In the genomic region with DNA sequence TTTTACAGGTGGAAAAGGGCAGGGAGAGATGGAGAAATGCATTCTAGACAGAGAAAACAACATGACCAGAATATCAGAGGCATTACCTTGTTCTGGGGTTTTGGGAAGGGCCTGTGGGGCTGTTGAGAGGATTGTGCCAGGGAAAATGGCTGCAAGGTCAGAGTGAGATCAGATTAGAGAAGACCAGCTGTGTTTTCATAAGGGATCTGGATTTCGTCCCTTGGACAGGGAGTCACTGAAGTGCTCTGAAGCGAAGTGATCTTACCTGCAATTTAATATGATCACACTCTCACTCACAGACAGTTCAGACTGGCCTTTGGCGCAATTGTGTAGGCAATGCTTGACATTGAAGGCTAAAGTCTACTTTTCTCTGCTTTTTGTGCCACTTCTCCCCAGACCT, we compare ENCODE assay signal across 31 cellular contexts. TPM values are rescaled to one million over a fixed set of nuclear protein-coding genes. Genes with fewer than 3 reads are reported as not detected.
"Had no signal": no experiment of that assay in that cellular context is flagged by ENCODE, and none has a peak within 500 bp of the region (broad histone marks: within the 10 kb centered on the region; RNA-seq: fewer than 3 reads in every experiment).

No MANE protein-coding gene starts in this region.

- H3K4me1 ChIP-seq: breast epithelium, foreskin keratinocyte, heart right ventricle, psoas muscle, upper lobe of right lung had no signal

- H3K27ac Mint-ChIP-seq: activated CD8-positive, alpha-beta T cell treated with anti-CD3 and anti-CD28 coated beads for 36 hours; activated naive CD4-positive, alpha-beta T cell treated with anti-CD3 and anti-CD28 coated beads, Interleukin-2, amount 50 U/mL, for 24 hours; activated naive CD8-positive, alpha-beta T cell treated with anti-CD3 and anti-CD28 coated beads, Interleukin-2, amount 50 U/mL, for 24 hours; activated T-helper 2 cell treated with anti-CD3 and anti-CD28 coated beads, Interferon-gamma antibody, Interleukin-2, Interleukin-4, amounts not matched to agents 10 μg/mL and 5 μg/mL and 100 μg/mL, durations not matched to agents 14 hours and 24 hours and 36 hours; dendritic cell treated with granulocyte-macrophage colony-stimulating factor and Interleukin-4, amounts not matched to agents 40 ng/mL and 50 ng/mL, for 4 days; endodermal cell; stimulated activated memory B cell treated with anti-CD40 and anti-IgM and Interleukin-4, amounts not matched to agents 10 μg/mL and 1 μg/mL and 100 μg/mL, for 72 hours; stimulated activated naive CD8-positive, alpha-beta T cell treated with anti-CD3 and anti-CD28 coated beads, Interleukin-15, amount 100 ng/mL, for 72 hours; T-helper 17 cell; WTC11 had no signal

- H3K4me2 ChIP-seq: smooth muscle cell had no signal

- H3K4me3 ChIP-seq: breast epithelium, heart right ventricle, pancreas, psoas muscle, smooth muscle cell, upper lobe of right lung had no signal

- H3K9me3 ChIP-seq: breast epithelium, heart right ventricle, pancreas, psoas muscle, upper lobe of right lung had no signal

- H3K36me3 ChIP-seq: breast epithelium, heart right ventricle, pancreas, upper lobe of right lung had no signal

- ATAC-seq: activated CD8-positive, alpha-beta T cell treated with anti-CD3 and anti-CD28 coated beads for 36 hours; activated naive CD8-positive, alpha-beta T cell treated with anti-CD3 and anti-CD28 coated beads, Interleukin-2, amount 50 U/mL, for 24 hours; esophagus mucosa; foreskin keratinocyte; heart right ventricle; left ventricle myocardium superior; psoas muscle; stimulated activated memory B cell treated with anti-CD40 and anti-IgM and Interleukin-4, amounts not matched to agents 10 μg/mL and 1 μg/mL and 100 μg/mL, for 72 hours; stimulated activated naive CD8-positive, alpha-beta T cell treated with anti-CD3 and anti-CD28 coated beads, Interleukin-15, amount 100 ng/mL, for 72 hours; T-helper 17 cell; upper lobe of right lung; WTC11 had no signal

- H3K27me3 ChIP-seq: breast epithelium, foreskin keratinocyte, pancreas, upper lobe of right lung had no signal

- H3K27me3 Mint-ChIP-seq: activated CD8-positive, alpha-beta T cell treated with anti-CD3 and anti-CD28 coated beads for 36 hours; activated naive CD4-positive, alpha-beta T cell treated with anti-CD3 and anti-CD28 coated beads, Interleukin-2, amount 50 U/mL, for 24 hours; activated naive CD8-positive, alpha-beta T cell treated with anti-CD3 and anti-CD28 coated beads, Interleukin-2, amount 50 U/mL, for 24 hours; central memory CD8-positive, alpha-beta T cell; dendritic cell treated with granulocyte-macrophage colony-stimulating factor and Interleukin-4, amounts not matched to agents 40 ng/mL and 50 ng/mL, for 4 days; stimulated activated memory B cell treated with anti-CD40 and anti-IgM and Interleukin-4, amounts not matched to agents 10 μg/mL and 1 μg/mL and 100 μg/mL, for 72 hours; stimulated activated naive CD8-positive, alpha-beta T cell treated with anti-CD3 and anti-CD28 coated beads, Interleukin-15, amount 100 ng/mL, for 72 hours; T-helper 17 cell had no signal

- DNase-seq: activated CD4-positive, alpha-beta T cell treated with anti-CD3 and anti-CD28 coated beads for 1 hour; activated CD4-positive, alpha-beta T cell treated with anti-CD3 and anti-CD28 coated beads, Interleukin-2, amount 50 U/mL, for 1 hour; activated CD8-positive, alpha-beta T cell treated with anti-CD3 and anti-CD28 coated beads for 36 hours; activated naive CD8-positive, alpha-beta T cell treated with anti-CD3 and anti-CD28 coated beads, Interleukin-2, amount 50 U/mL, for 24 hours; activated T-cell treated with anti-CD3 and anti-CD28 coated beads, Interleukin-2, amount 50 U/mL, for 48 hours; amygdala; endodermal cell; foreskin keratinocyte; heart right ventricle; left ventricle myocardium superior; pancreas; psoas muscle; stimulated activated CD4-positive, alpha-beta T cell treated with anti-CD3 and anti-CD28 coated beads, Interleukin-1b, Interleukin-23, amount 100 ng/mL, for 48 hours; stimulated activated CD4-positive, alpha-beta T cell treated with anti-CD3 and anti-CD28 coated beads, Interleukin-4, amount 100 ng/mL, for 4 hours; stimulated activated CD8-positive, alpha-beta memory T cell treated with anti-CD3 and anti-CD28 coated beads, Interleukin-4, amount 100 ng/mL, for 48 hours; stimulated activated naive CD8-positive, alpha-beta T cell treated with anti-CD3 and anti-CD28 coated beads, Interleukin-15, amount 100 ng/mL, for 72 hours; substantia nigra; T-helper 17 cell; upper lobe of right lung had no signal

- H3K36me3 Mint-ChIP-seq: activated naive CD4-positive, alpha-beta T cell treated with anti-CD3 and anti-CD28 coated beads, Interleukin-2, amount 50 U/mL, for 24 hours; stimulated activated memory B cell treated with anti-CD40 and anti-IgM and Interleukin-4, amounts not matched to agents 10 μg/mL and 1 μg/mL and 100 μg/mL, for 72 hours; WTC11 had no signal

- H3K27ac ChIP-seq: breast epithelium, foreskin keratinocyte, heart right ventricle, pancreas, psoas muscle, upper lobe of right lung had no signal

- H3K4me1 Mint-ChIP-seq: activated naive CD4-positive, alpha-beta T cell treated with anti-CD3 and anti-CD28 coated beads, Interleukin-2, amount 50 U/mL, for 24 hours; activated naive CD8-positive, alpha-beta T cell treated with anti-CD3 and anti-CD28 coated beads, Interleukin-2, amount 50 U/mL, for 24 hours; central memory CD8-positive, alpha-beta T cell; stimulated activated memory B cell treated with anti-CD40 and anti-IgM and Interleukin-4, amounts not matched to agents 10 μg/mL and 1 μg/mL and 100 μg/mL, for 72 hours; stimulated activated naive CD8-positive, alpha-beta T cell treated with anti-CD3 and anti-CD28 coated beads, Interleukin-15, amount 100 ng/mL, for 72 hours; T-helper 17 cell had no signal

- H3K9me3 Mint-ChIP-seq: activated naive CD4-positive, alpha-beta T cell treated with anti-CD3 and anti-CD28 coated beads, Interleukin-2, amount 50 U/mL, for 24 hours; dendritic cell treated with granulocyte-macrophage colony-stimulating factor and Interleukin-4, amounts not matched to agents 40 ng/mL and 50 ng/mL, for 4 days; stimulated activated memory B cell treated with anti-CD40 and anti-IgM and Interleukin-4, amounts not matched to agents 10 μg/mL and 1 μg/mL and 100 μg/mL, for 72 hours had no signal

- H3K4me3 Mint-ChIP-seq: activated CD8-positive, alpha-beta T cell treated with anti-CD3 and anti-CD28 coated beads for 36 hours; activated naive CD4-positive, alpha-beta T cell treated with anti-CD3 and anti-CD28 coated beads, Interleukin-2, amount 50 U/mL, for 24 hours; activated naive CD8-positive, alpha-beta T cell treated with anti-CD3 and anti-CD28 coated beads, Interleukin-2, amount 50 U/mL, for 24 hours; central memory CD8-positive, alpha-beta T cell; dendritic cell treated with granulocyte-macrophage colony-stimulating factor and Interleukin-4, amounts not matched to agents 40 ng/mL and 50 ng/mL, for 4 days; endodermal cell; stimulated activated memory B cell treated with anti-CD40 and anti-IgM and Interleukin-4, amounts not matched to agents 10 μg/mL and 1 μg/mL and 100 μg/mL, for 72 hours; stimulated activated naive CD8-positive, alpha-beta T cell treated with anti-CD3 and anti-CD28 coated beads, Interleukin-15, amount 100 ng/mL, for 72 hours; T-helper 17 cell; WTC11 had no signal

RNA-seq across cellular contexts. Expression of gene REG3G, which starts 20.3 kb away (rescaled TPM):
- total RNA-seq: activated CD8-positive, alpha-beta T cell treated with anti-CD3 and anti-CD28 coated beads for 36 hours; activated T-helper 2 cell treated with anti-CD3 and anti-CD28 coated beads, Interferon-gamma antibody, Interleukin-2, Interleukin-4, amounts not matched to agents 10 μg/mL and 5 μg/mL and 100 μg/mL, durations not matched to agents 14 hours and 24 hours and 36 hours; breast epithelium; endodermal cell; esophagus mucosa; foreskin keratinocyte; left ventricle myocardium superior; lung microvascular endothelial cell; mesenteric fat pad; psoas muscle; smooth muscle cell; T-helper 17 cell; upper lobe of right lung had no signal
- polyA plus RNA-seq: foreskin keratinocyte, neural cell, smooth muscle cell had no signal
